ENCODE assay signal across 35 cellular contexts in genomic region chr20:38330638-38331037, GRCh38. TPM values are rescaled to one million over a fixed set of nuclear protein-coding genes. Genes with fewer than 3 reads are reported as not detected.
"Had no signal": no experiment of that assay in that cellular context is flagged by ENCODE, and none has a peak within 500 bp of the region (broad histone marks: within the 10 kb centered on the region; RNA-seq: fewer than 3 reads in every experiment).

No MANE protein-coding gene starts in this region.

- H3K4me3 ChIP-seq: heart left ventricle, left lung, lung, mucosa of descending colon, psoas muscle, right atrium auricular region, skin epidermis, stomach, suprapubic skin, thoracic aorta, tibial artery, upper lobe of right lung had no signal

- ATAC-seq: heart left ventricle; left cardiac atrium; left lung; mucosa of descending colon; naive thymus-derived CD4-positive, alpha-beta T cell; natural killer cell treated with Interleukin-12 subunit alpha and Interleukin-12 subunit beta and Interleukin-15 and Interleukin-18, amount 100 ng/mL, for 72 hours; psoas muscle; sciatic nerve; stimulated activated naive B cell treated with anti-CD40 and anti-IgM and Interleukin-4, amounts not matched to agents 10 μg/mL and 1 μg/mL and 100 μg/mL, for 72 hours; stimulated activated naive CD8-positive, alpha-beta T cell treated with anti-CD3 and anti-CD28 coated beads, Interleukin-15, Interleukin-2, amounts not matched to agents 100 U/mL and 50 U/mL, for 24 hours; upper lobe of right lung had no signal

- H3K4me1 ChIP-seq: heart left ventricle, left lung, parathyroid adenoma, psoas muscle, right atrium auricular region, stomach, suprapubic skin, tibial artery, upper lobe of right lung had no signal

- DNase-seq: glutamatergic neuron; heart left ventricle; hypothalamus; islet precursor cell; kidney glomerular epithelial cell; left cardiac atrium; left lung; mesendoderm; midbrain; mucosa of descending colon; naive thymus-derived CD4-positive, alpha-beta T cell; occipital lobe; psoas muscle; stimulated activated CD4-positive, alpha-beta T cell treated with anti-CD3 and anti-CD28 coated beads, Interleukin-12 subunit alpha, Interleukin-12 subunit beta, amount 100 ng/mL, for 4 hours; stimulated activated CD4-positive, alpha-beta T cell treated with anti-CD3 and anti-CD28 coated beads, Interleukin-15, amount 100 ng/mL, for 24 hours; stimulated activated CD4-positive, alpha-beta T cell treated with anti-CD3 and anti-CD28 coated beads, Interleukin-2, amount 100 ng/mL, for 24 hours; stimulated activated CD4-positive, alpha-beta T cell treated with anti-CD3 and anti-CD28 coated beads, Interleukin-4, amount 100 ng/mL, for 1 hour; stimulated activated naive B cell treated with anti-CD40 and anti-IgM and Interleukin-4, amounts not matched to agents 10 μg/mL and 1 μg/mL and 100 μg/mL, for 72 hours; stimulated activated naive CD8-positive, alpha-beta T cell treated with anti-CD3 and anti-CD28 coated beads, Interleukin-15, Interleukin-2, amounts not matched to agents 100 U/mL and 50 U/mL, for 24 hours; stomach; tibial artery; trophoblast cell; upper lobe of right lung had no signal

- H3K4me3 Mint-ChIP-seq: naive thymus-derived CD4-positive, alpha-beta T cell; natural killer cell treated with Interleukin-12 subunit alpha and Interleukin-12 subunit beta and Interleukin-15 and Interleukin-18, amount 100 ng/mL, for 72 hours; stimulated activated naive B cell treated with anti-CD40 and anti-IgM and Interleukin-4, amounts not matched to agents 10 μg/mL and 1 μg/mL and 100 μg/mL, for 72 hours had no signal

- H3K27ac Mint-ChIP-seq: naive thymus-derived CD4-positive, alpha-beta T cell; natural killer cell treated with Interleukin-12 subunit alpha and Interleukin-12 subunit beta and Interleukin-15 and Interleukin-18, amount 100 ng/mL, for 72 hours; stimulated activated naive B cell treated with anti-CD40 and anti-IgM and Interleukin-4, amounts not matched to agents 10 μg/mL and 1 μg/mL and 100 μg/mL, for 72 hours had no signal

- H3K4me1 Mint-ChIP-seq: naive thymus-derived CD4-positive, alpha-beta T cell; stimulated activated naive B cell treated with anti-CD40 and anti-IgM and Interleukin-4, amounts not matched to agents 10 μg/mL and 1 μg/mL and 100 μg/mL, for 72 hours had no signal

- FAIRE-seq: urothelium cell line had no signal

- H3K36me3 Mint-ChIP-seq: natural killer cell treated with Interleukin-12 subunit alpha and Interleukin-12 subunit beta and Interleukin-15 and Interleukin-18, amount 100 ng/mL, for 72 hours; stimulated activated naive B cell treated with anti-CD40 and anti-IgM and Interleukin-4, amounts not matched to agents 10 μg/mL and 1 μg/mL and 100 μg/mL, for 72 hours had no signal

- H3K9me3 ChIP-seq: heart left ventricle, left lung, mucosa of descending colon, psoas muscle, right atrium auricular region, stomach, suprapubic skin, thoracic aorta, tibial artery, upper lobe of right lung had no signal

- H3K27me3 ChIP-seq: right atrium auricular region, upper lobe of right lung had no signal

- H3K36me3 ChIP-seq: heart left ventricle, right atrium auricular region, stomach, suprapubic skin, thoracic aorta, tibial artery, upper lobe of right lung had no signal

- H3K27ac ChIP-seq: heart left ventricle, left lung, parathyroid adenoma, psoas muscle, right atrium auricular region, skin epidermis, stomach, suprapubic skin, thoracic aorta, tibial artery, upper lobe of right lung had no signal

RNA-seq across cellular contexts. Expression of gene LBP, which starts 15.6 kb away (rescaled TPM):
- total RNA-seq: myocyte; naive thymus-derived CD4-positive, alpha-beta T cell; natural killer cell treated with Interleukin-12 subunit alpha and Interleukin-12 subunit beta and Interleukin-15 and Interleukin-18, amount 100 ng/mL, for 72 hours; osteocyte; stomach had no signal

RNA-seq across cellular contexts. Expression of gene BPI, which starts 26.7 kb away (rescaled TPM):
- total RNA-seq: left cardiac atrium; lower leg skin; myocyte; natural killer cell treated with Interleukin-12 subunit alpha and Interleukin-12 subunit beta and Interleukin-15 and Interleukin-18, amount 100 ng/mL, for 72 hours; occipital lobe; right atrium auricular region; suprapubic skin; upper lobe of right lung had no signal
